In genomic region chr10:132541601-132542011, GRCh38 we compare ENCODE assay signal across 1 cellular context.
TF ChIP-seq lines count a peak whose summit lies in the region.

No MANE protein-coding gene starts in this region.

TF ChIP-seq in GM23338, 12 proteins besides CTCF, POLR2A, EP300 and RAD21:
- TF ChIP-seq ZNF462 (CRISPR knock-in tag; IDR thresholded peaks at IDR 0.05) (no peak), CREB1 (CRISPR knock-in tag; IDR thresholded peaks at IDR 0.05; ENCODE audit: low read depth) (no peak), JUNB (IDR thresholded peaks at IDR 0.05; ENCODE audit: unreplicated experiment) (no peak), EZH2 (IDR thresholded peaks at IDR 0.05; ENCODE audit: low read depth, unreplicated experiment) (no peak), EZH2phosphoT487 (IDR thresholded peaks at IDR 0.05; ENCODE audit: unreplicated experiment) (no peak), REST (IDR thresholded peaks at IDR 0.05; ENCODE audit: unreplicated experiment) (no peak), ZNF331 (CRISPR knock-in tag; IDR thresholded peaks at IDR 0.05; ENCODE audit: low read depth) (no peak), POLR2AphosphoS5 (IDR thresholded peaks at IDR 0.05; ENCODE audit: low read depth) (no peak), ETS1 (IDR thresholded peaks at IDR 0.05) (no peak), ZNF114 (CRISPR knock-in tag; IDR thresholded peaks at IDR 0.05) (no peak), STAT1 (IDR thresholded peaks at IDR 0.05; ENCODE audit: unreplicated experiment) (no peak), NANOG (IDR thresholded peaks at IDR 0.05; ENCODE audit: borderline replicate concordance) (no peak)
TF ChIP-seq in GM23338: peak in this region for 0.
